In genomic region chr10:54002077-54002476, GRCh38 we compare ENCODE assay signal across 8 cellular contexts.
"Had no signal": no experiment of that assay in that cellular context is flagged by ENCODE, and none has a peak within 500 bp of the region (broad histone marks: within the 10 kb centered on the region; RNA-seq: fewer than 3 reads in every experiment).

No MANE protein-coding gene starts in this region.

- DNase-seq: GM23248, H9, HCEC 1CT, HFFc6, IMR-90, KBM-7 had no signal

- H3K4me1 Mint-ChIP-seq: H9 had no signal

- H3K27ac ChIP-seq: GM23248, HL-60, KMS-11 had no signal

- H3K9ac ChIP-seq: GM23248, KMS-11 had no signal

- H3K4me2 ChIP-seq: KMS-11 had no signal

- H3K4me3 Mint-ChIP-seq: H9, HFFc6 had no signal

- H2AFZ ChIP-seq: GM23248 had no signal

- H3K4me3 ChIP-seq: GM23248 had no signal

- H3K27ac Mint-ChIP-seq: H9, HFFc6 had no signal
